2 cellular contexts compared by ENCODE assay signal in the genomic region with DNA sequence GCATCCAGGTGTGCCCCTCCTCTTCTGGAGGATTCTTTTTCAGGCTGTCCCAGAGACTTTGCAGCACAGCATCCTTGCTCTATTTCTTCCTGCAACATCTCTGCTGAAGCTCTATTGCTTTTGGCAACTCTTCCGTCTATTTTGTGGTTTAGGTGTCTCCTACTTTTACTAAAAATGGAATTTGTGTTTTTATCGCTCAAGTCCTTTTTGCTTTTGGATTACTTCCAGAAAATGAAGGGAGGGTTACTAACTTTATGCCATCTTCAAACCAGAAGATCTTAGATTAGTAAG.
TF ChIP-seq lines count a peak whose summit lies in the region.

No MANE protein-coding gene starts in this region.

TF ChIP-seq in SK-N-SH, 30 proteins besides CTCF, POLR2A, EP300 and RAD21:
- TF ChIP-seq IRF3 (IDR thresholded peaks at IDR 0.05; ENCODE audit: low read depth, low read length) (no peak), GABPA (IDR thresholded peaks at IDR 0.05; ENCODE audit: low read depth) (no peak), RXRA (IDR thresholded peaks at IDR 0.05; ENCODE audit: borderline replicate concordance, low read depth) (no peak), NFIC (IDR thresholded peaks at IDR 0.05; ENCODE audit: borderline replicate concordance) (no peak), EZH2phosphoT487 (IDR thresholded peaks at IDR 0.05; ENCODE audit: borderline replicate concordance, low read depth) (no peak), USF2 (IDR thresholded peaks at IDR 0.05; ENCODE audit: borderline replicate concordance, low read depth, low read length) (no peak)
TF ChIP-seq in SK-N-SH: peak in this region for 0.

TF ChIP-seq in SK-N-SH treated with all-trans-retinoic acid at 6 μM for 48 hours, 23 proteins besides CTCF, POLR2A, EP300 and RAD21 (continued from another document):
- TF ChIP-seq, protein P1, sequence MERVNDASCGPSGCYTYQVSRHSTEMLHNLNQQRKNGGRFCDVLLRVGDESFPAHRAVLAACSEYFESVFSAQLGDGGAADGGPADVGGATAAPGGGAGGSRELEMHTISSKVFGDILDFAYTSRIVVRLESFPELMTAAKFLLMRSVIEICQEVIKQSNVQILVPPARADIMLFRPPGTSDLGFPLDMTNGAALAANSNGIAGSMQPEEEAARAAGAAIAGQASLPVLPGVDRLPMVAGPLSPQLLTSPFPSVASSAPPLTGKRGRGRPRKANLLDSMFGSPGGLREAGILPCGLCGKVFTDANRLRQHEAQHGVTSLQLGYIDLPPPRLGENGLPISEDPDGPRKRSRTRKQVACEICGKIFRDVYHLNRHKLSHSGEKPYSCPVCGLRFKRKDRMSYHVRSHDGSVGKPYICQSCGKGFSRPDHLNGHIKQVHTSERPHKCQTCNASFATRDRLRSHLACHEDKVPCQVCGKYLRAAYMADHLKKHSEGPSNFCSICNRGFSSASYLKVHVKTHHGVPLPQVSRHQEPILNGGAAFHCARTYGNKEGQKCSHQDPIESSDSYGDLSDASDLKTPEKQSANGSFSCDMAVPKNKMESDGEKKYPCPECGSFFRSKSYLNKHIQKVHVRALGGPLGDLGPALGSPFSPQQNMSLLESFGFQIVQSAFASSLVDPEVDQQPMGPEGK (CRISPR knock-in tag; IDR thresholded peaks at IDR 0.05; ENCODE audit: borderline replicate concordance): no peak
- TF ChIP-seq ZNF8 (CRISPR knock-in tag; IDR thresholded peaks at IDR 0.05) (no peak), ESRRG (CRISPR knock-in tag; IDR thresholded peaks at IDR 0.05) (no peak), TCF4 (CRISPR knock-in tag; IDR thresholded peaks at IDR 0.05; ENCODE audit: borderline replicate concordance) (no peak), BACH2 (CRISPR knock-in tag; IDR thresholded peaks at IDR 0.05; ENCODE audit: borderline replicate concordance) (no peak), ZNF70 (CRISPR knock-in tag; IDR thresholded peaks at IDR 0.05) (no peak), RARB (CRISPR knock-in tag; IDR thresholded peaks at IDR 0.05) (no peak), ZFP30 (CRISPR knock-in tag; IDR thresholded peaks at IDR 0.05) (no peak)
